25 cellular contexts compared by ENCODE assay signal in genomic region chr13:112058941-112059340, GRCh38. TPM values are rescaled to one million over a fixed set of nuclear protein-coding genes. Genes with fewer than 3 reads are reported as not detected.
"Had no signal": no experiment of that assay in that cellular context is flagged by ENCODE, and none has a peak within 500 bp of the region (broad histone marks: within the 10 kb centered on the region; RNA-seq: fewer than 3 reads in every experiment).

No MANE protein-coding gene starts in this region.

- DNase-seq: activated CD4-positive, alpha-beta T cell treated with anti-CD3 and anti-CD28 coated beads, Interleukin-2, amount 50 U/mL, for 1 hour; activated CD4-positive, CD25-positive, alpha-beta regulatory T cell; activated CD8-positive, alpha-beta T cell treated with anti-CD3 and anti-CD28 coated beads for 36 hours; activated effector memory CD4-positive, alpha-beta T cell treated with Interleukin-2 at 50 U/mL for 16 hours; activated naive CD4-positive, alpha-beta T cell treated with Interleukin-2 at 50 U/mL for 16 hours; activated naive CD8-positive, alpha-beta T cell treated with anti-CD3 and anti-CD28 coated beads, Interleukin-2, amount 50 U/mL, for 24 hours; activated T-cell treated with anti-CD3 and anti-CD28 coated beads, Interleukin-2, amount 50 U/mL, for 24 hours; amniotic stem cell; brain microvascular endothelial cell; IMR-90; Kasumi-1; KBM-7; NCI-H1930; NCI-H526 treated with DMSO at 0.1 percent for 48 hours; NCI-H82; SIG-M5 had no signal

- H3K9me3 ChIP-seq: ascending aorta had no signal

- H3K27ac ChIP-seq: ascending aorta, brain microvascular endothelial cell, cardiac muscle cell, VCaP had no signal

- H3K4me3 ChIP-seq: ascending aorta, cardiac muscle cell had no signal

- H3K4me3 Mint-ChIP-seq: activated CD8-positive, alpha-beta T cell treated with anti-CD3 and anti-CD28 coated beads for 36 hours; activated naive CD8-positive, alpha-beta T cell treated with anti-CD3 and anti-CD28 coated beads, Interleukin-2, amount 50 U/mL, for 24 hours; activated T-cell treated with anti-CD3 and anti-CD28 coated beads, Interleukin-2, amount 50 U/mL, for 24 hours; activated T-helper 1 cell treated with anti-CD3 and anti-CD28 coated beads, Interleukin-12 subunit alpha, Interleukin-12 subunit beta, Interleukin-2, Interleukin-4 antibody, amounts not matched to agents 30 ng/mL and 10 ng/mL and 1 ng/mL, durations not matched to agents 14 hours and 24 hours and 36 hours had no signal

- H3K9me3 Mint-ChIP-seq: activated CD8-positive, alpha-beta T cell treated with anti-CD3 and anti-CD28 coated beads for 36 hours; activated naive CD8-positive, alpha-beta T cell treated with anti-CD3 and anti-CD28 coated beads, Interleukin-2, amount 50 U/mL, for 24 hours; activated T-cell treated with anti-CD3 and anti-CD28 coated beads, Interleukin-2, amount 50 U/mL, for 24 hours; activated T-helper 1 cell treated with anti-CD3 and anti-CD28 coated beads, Interleukin-12 subunit alpha, Interleukin-12 subunit beta, Interleukin-2, Interleukin-4 antibody, amounts not matched to agents 30 ng/mL and 10 ng/mL and 1 ng/mL, durations not matched to agents 14 hours and 24 hours and 36 hours had no signal

- H3K36me3 ChIP-seq: ascending aorta, brain microvascular endothelial cell, cardiac muscle cell had no signal

- H3K27ac Mint-ChIP-seq: activated CD8-positive, alpha-beta T cell treated with anti-CD3 and anti-CD28 coated beads for 36 hours; activated naive CD4-positive, alpha-beta T cell treated with anti-CD3 and anti-CD28 coated beads, Interleukin-2, amount 50 U/mL, for 72 hours; activated naive CD8-positive, alpha-beta T cell treated with anti-CD3 and anti-CD28 coated beads, Interleukin-2, amount 50 U/mL, for 24 hours; activated T-cell treated with anti-CD3 and anti-CD28 coated beads, Interleukin-2, amount 50 U/mL, for 24 hours; activated T-helper 1 cell treated with anti-CD3 and anti-CD28 coated beads, Interleukin-12 subunit alpha, Interleukin-12 subunit beta, Interleukin-2, Interleukin-4 antibody, amounts not matched to agents 30 ng/mL and 10 ng/mL and 1 ng/mL, durations not matched to agents 14 hours and 24 hours and 36 hours had no signal

- ATAC-seq: activated CD8-positive, alpha-beta T cell treated with anti-CD3 and anti-CD28 coated beads for 36 hours; activated naive CD4-positive, alpha-beta T cell treated with anti-CD3 and anti-CD28 coated beads, Interleukin-2, amount 50 U/mL, for 72 hours; activated naive CD8-positive, alpha-beta T cell treated with anti-CD3 and anti-CD28 coated beads, Interleukin-2, amount 50 U/mL, for 24 hours had no signal

RNA-seq across cellular contexts. Expression of gene SOX1, which starts 8.0 kb away (rescaled TPM):
- total RNA-seq: activated CD8-positive, alpha-beta T cell treated with anti-CD3 and anti-CD28 coated beads for 36 hours; activated naive CD4-positive, alpha-beta T cell treated with anti-CD3 and anti-CD28 coated beads, Interleukin-2, amount 50 U/mL, for 72 hours; activated T-helper 1 cell treated with anti-CD3 and anti-CD28 coated beads, Interleukin-12 subunit alpha, Interleukin-12 subunit beta, Interleukin-2, Interleukin-4 antibody, amounts not matched to agents 30 ng/mL and 10 ng/mL and 1 ng/mL, durations not matched to agents 14 hours and 24 hours and 36 hours; ascending aorta; cardiac muscle cell; IMR-90; NCI-H460; OCI-LY7; RPMI7951; T-helper 2 cell treated with Interferon-gamma antibody and Interleukin-4, amounts not matched to agents 100 ng/mL and 5 ng/mL, for 36 hours had no signal
- polyA plus RNA-seq: cardiac muscle cell, IMR-90 had no signal
